In the genomic region with DNA sequence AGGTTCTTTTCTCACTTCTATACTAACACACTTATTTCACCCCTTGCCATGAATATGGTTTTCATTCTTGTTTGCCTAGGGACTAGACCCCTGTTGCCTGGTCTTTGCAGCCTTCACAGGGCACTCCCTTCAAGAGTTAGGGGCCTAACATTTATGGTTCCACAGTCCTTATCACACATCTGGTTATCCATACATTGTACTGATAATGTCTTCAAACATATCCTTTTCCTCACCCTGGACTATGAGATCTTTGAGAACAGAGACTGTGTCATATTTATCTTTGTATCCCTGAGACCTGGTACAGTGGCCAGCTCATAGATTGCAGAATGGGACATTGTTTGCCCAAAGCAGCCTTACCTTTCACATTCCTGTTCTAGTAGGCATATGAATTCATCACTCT, we compare ENCODE assay signal across 26 cellular contexts.
"Had no signal": no experiment of that assay in that cellular context is flagged by ENCODE, and none has a peak within 500 bp of the region (broad histone marks: within the 10 kb centered on the region; RNA-seq: fewer than 3 reads in every experiment).

No MANE protein-coding gene starts in this region.

- H3K27ac Mint-ChIP-seq: memory B cell; natural killer cell treated with Interleukin-12 subunit alpha and Interleukin-12 subunit beta and Interleukin-15 and Interleukin-18, amount 100 ng/mL, for 72 hours; progenitor cell of endocrine pancreas; stimulated activated memory B cell treated with anti-CD40 and anti-IgM and Interleukin-4, amounts not matched to agents 10 μg/mL and 1 μg/mL and 100 μg/mL, for 72 hours had no signal

- H3K9me3 ChIP-seq: heart left ventricle, mucosa of descending colon, neutrophil, right atrium auricular region, sigmoid colon, spleen, testis, transverse colon, vagina had no signal

- H3K4me3 Mint-ChIP-seq: memory B cell; naive B cell; natural killer cell treated with Interleukin-12 subunit alpha and Interleukin-12 subunit beta and Interleukin-15 and Interleukin-18, amount 100 ng/mL, for 72 hours; neural crest cell; stimulated activated memory B cell treated with anti-CD40 and anti-IgM and Interleukin-4, amounts not matched to agents 10 μg/mL and 1 μg/mL and 100 μg/mL, for 72 hours had no signal

- FAIRE-seq: frontal cortex, keratinocyte had no signal

- H3K27ac ChIP-seq: neutrophil, parathyroid adenoma, right atrium auricular region, sigmoid colon, spleen, vagina had no signal

- H2AFZ ChIP-seq: parathyroid adenoma had no signal

- H3K79me2 ChIP-seq: parathyroid adenoma had no signal

- H3K9me3 Mint-ChIP-seq: natural killer cell treated with Interleukin-12 subunit alpha and Interleukin-12 subunit beta and Interleukin-15 and Interleukin-18, amount 100 ng/mL, for 72 hours; stimulated activated memory B cell treated with anti-CD40 and anti-IgM and Interleukin-4, amounts not matched to agents 10 μg/mL and 1 μg/mL and 100 μg/mL, for 72 hours had no signal

- H3K36me3 ChIP-seq: heart left ventricle, neutrophil, right atrium auricular region, sigmoid colon, spleen, transverse colon, vagina had no signal

- H3K27me3 ChIP-seq: heart left ventricle, neutrophil, right atrium auricular region, sigmoid colon, spleen, testis, transverse colon, vagina had no signal

- ATAC-seq: heart left ventricle; mucosa of descending colon; natural killer cell treated with Interleukin-12 subunit alpha and Interleukin-12 subunit beta and Interleukin-15 and Interleukin-18, amount 100 ng/mL, for 72 hours; stimulated activated memory B cell treated with anti-CD40 and anti-IgM and Interleukin-4, amounts not matched to agents 10 μg/mL and 1 μg/mL and 100 μg/mL, for 72 hours; stimulated activated naive CD8-positive, alpha-beta T cell treated with anti-CD3 and anti-CD28 coated beads, Interleukin-15, Interleukin-2, amounts not matched to agents 100 U/mL and 50 U/mL, for 24 hours had no signal

- H3K9ac ChIP-seq: parathyroid adenoma had no signal

- H3K36me3 Mint-ChIP-seq: natural killer cell treated with Interleukin-12 subunit alpha and Interleukin-12 subunit beta and Interleukin-15 and Interleukin-18, amount 100 ng/mL, for 72 hours had no signal

- DNase-seq: cerebellar nuclear complex; cortex of kidney; effector CD4-positive, alpha-beta T cell; heart left ventricle; hypothalamus; mucosa of descending colon; naive B cell; sigmoid colon; spleen; stimulated activated CD4-positive, alpha-beta T cell treated with anti-CD3 and anti-CD28 coated beads, Interleukin-4, amount 100 ng/mL, for 4 hours; stimulated activated naive CD8-positive, alpha-beta T cell treated with anti-CD3 and anti-CD28 coated beads, Interleukin-15, Interleukin-2, amounts not matched to agents 100 U/mL and 50 U/mL, for 24 hours; substantia nigra; testis; transverse colon had no signal

- H3K27me3 Mint-ChIP-seq: memory B cell; naive B cell; natural killer cell treated with Interleukin-12 subunit alpha and Interleukin-12 subunit beta and Interleukin-15 and Interleukin-18, amount 100 ng/mL, for 72 hours; stimulated activated memory B cell treated with anti-CD40 and anti-IgM and Interleukin-4, amounts not matched to agents 10 μg/mL and 1 μg/mL and 100 μg/mL, for 72 hours had no signal

- H3K4me3 ChIP-seq: heart left ventricle, lung, mucosa of descending colon, right atrium auricular region, sigmoid colon, spleen, testis, transverse colon, vagina had no signal
